In genomic region chr7:143424476-143424875, GRCh38 we compare ENCODE assay signal across 20 cellular contexts. TPM values are rescaled to one million over a fixed set of nuclear protein-coding genes. Genes with fewer than 3 reads are reported as not detected.
"Had no signal": no experiment of that assay in that cellular context is flagged by ENCODE, and none has a peak within 500 bp of the region (broad histone marks: within the 10 kb centered on the region; RNA-seq: fewer than 3 reads in every experiment).

No MANE protein-coding gene starts in this region.

RNA-seq across cellular contexts. Expression of gene EPHA1, which starts 15.8 kb away (rescaled TPM):
- total RNA-seq: activated T-helper 1 cell treated with anti-CD3 and anti-CD28 coated beads, Interleukin-12 subunit alpha, Interleukin-12 subunit beta, Interleukin-2, Interleukin-4 antibody, amounts not matched to agents 30 ng/mL and 10 ng/mL and 1 ng/mL, durations not matched to agents 14 hours and 24 hours and 36 hours; ascending aorta; cardiac septum; chondrocyte had no signal

RNA-seq across cellular contexts. Expression of gene TAS2R60, which starts 18.8 kb away (rescaled TPM):
- total RNA-seq: activated naive CD4-positive, alpha-beta T cell treated with anti-CD3 and anti-CD28 coated beads for 36 hours; activated naive CD4-positive, alpha-beta T cell treated with anti-CD3 and anti-CD28 coated beads, Interleukin-2, amount 50 U/mL, for 72 hours; activated naive CD8-positive, alpha-beta T cell treated with anti-CD3 and anti-CD28 coated beads for 36 hours; activated T-cell treated with anti-CD3 and anti-CD28 coated beads, Interleukin-2, amount 50 U/mL, for 4 hours; activated T-cell treated with anti-CD3 and anti-CD28 coated beads, Interleukin-2, amount 50 U/mL, for 72 hours; activated T-helper 1 cell treated with anti-CD3 and anti-CD28 coated beads, Interleukin-12 subunit alpha, Interleukin-12 subunit beta, Interleukin-2, Interleukin-4 antibody, amounts not matched to agents 30 ng/mL and 10 ng/mL and 1 ng/mL, durations not matched to agents 14 hours and 24 hours and 36 hours; activated T-helper 17 cell treated with anti-CD3 and anti-CD28 coated beads, Interleukin-2, amount 50 U/mL, for 72 hours; activated T-helper 2 cell treated with anti-CD3 and anti-CD28 coated beads, Interferon-gamma antibody, Interleukin-2, Interleukin-4, amounts not matched to agents 10 μg/mL and 5 μg/mL and 100 μg/mL, durations not matched to agents 14 hours and 24 hours and 36 hours; ascending aorta; astrocyte; body of pancreas; bronchial epithelial cell; cardiac muscle cell; cardiac septum; cerebellum; chondrocyte had no signal
- polyA plus RNA-seq: adipose tissue, adrenal gland, aorta, cardiac muscle cell had no signal

RNA-seq across cellular contexts. Expression of gene TAS2R41, which starts 53.2 kb away (rescaled TPM):
- total RNA-seq: activated naive CD4-positive, alpha-beta T cell treated with anti-CD3 and anti-CD28 coated beads for 36 hours; activated naive CD4-positive, alpha-beta T cell treated with anti-CD3 and anti-CD28 coated beads, Interleukin-2, amount 50 U/mL, for 72 hours; activated naive CD8-positive, alpha-beta T cell treated with anti-CD3 and anti-CD28 coated beads for 36 hours; activated naive CD8-positive, alpha-beta T cell treated with anti-CD3 and anti-CD28 coated beads, Interleukin-2, amount 10 ng/mL, durations not matched to agents 7 days and 5 days; activated T-cell treated with anti-CD3 and anti-CD28 coated beads, Interleukin-2, amount 50 U/mL, for 4 hours; activated T-cell treated with anti-CD3 and anti-CD28 coated beads, Interleukin-2, amount 50 U/mL, for 72 hours; activated T-helper 1 cell treated with anti-CD3 and anti-CD28 coated beads, Interleukin-12 subunit alpha, Interleukin-12 subunit beta, Interleukin-2, Interleukin-4 antibody, amounts not matched to agents 30 ng/mL and 10 ng/mL and 1 ng/mL, durations not matched to agents 14 hours and 24 hours and 36 hours; activated T-helper 17 cell treated with anti-CD3 and anti-CD28 coated beads, Interleukin-2, amount 50 U/mL, for 72 hours; activated T-helper 2 cell treated with anti-CD3 and anti-CD28 coated beads, Interferon-gamma antibody, Interleukin-2, Interleukin-4, amounts not matched to agents 10 μg/mL and 5 μg/mL and 100 μg/mL, durations not matched to agents 14 hours and 24 hours and 36 hours; ascending aorta; astrocyte; body of pancreas; bronchial epithelial cell; cardiac muscle cell; cardiac septum; cerebellum; chondrocyte had no signal
- polyA plus RNA-seq: adipose tissue, adrenal gland, aorta, cardiac muscle cell had no signal
